Comparison of ENCODE assay signal across 17 cellular contexts in genomic region chr9:126461608-126462007, GRCh38.
DNase-seq lines count a peak whose midpoint lies in the region; TF ChIP-seq lines count a peak whose summit lies in the region.
"Had no signal": no experiment of that assay in that cellular context is flagged by ENCODE, and none has a peak within 500 bp of the region (broad histone marks: within the 10 kb centered on the region; RNA-seq: fewer than 3 reads in every experiment).

No MANE protein-coding gene starts in this region.

- no peaks in the 10 kb centered on the region for H3K4me1 ChIP-seq in OCI-LY7 (ENCODE audit: insufficient read depth, low read length, poor library complexity, severe bottlenecking)

- CTCF ChIA-PET in OCI-LY7 (lab: Charles Lee; ENCODE audit: unreplicated experiment) = no interaction called here

- POLR2A ChIA-PET in OCI-LY7 (lab: Charles Lee) = interaction anchor here (0.7 kb wide), 2 partner anchors 10 to 831 kb away, joined by 3 read pairs; no protein-coding TSS in a partner anchor

- H3K27ac ChIP-seq in OCI-LY7 (ENCODE audit: low read depth, low read length, poor library complexity, severe bottlenecking) = no peak overlapping the region
- H3K27ac ChIP-seq: BLaER1 had no signal

- DNase-seq in activated CD8-positive, alpha-beta memory T cell treated with anti-CD3 and anti-CD28 coated beads, Interleukin-2, amount 50 U/mL, for 48 hours = peak; percentile 7
- DNase-seq in activated CD8-positive, alpha-beta memory T cell treated with anti-CD3 and anti-CD28 coated beads, Interleukin-2, amount 50 U/mL, for 4 hours = no peak
- DNase-seq in islet precursor cell = peak; percentile 24
- DNase-seq in osteocyte (ENCODE audit: extremely low spot score, unreplicated experiment) = peak; percentile 80
- DNase-seq in MG63 = no peak
- DNase-seq in OCI-LY7 (ENCODE audit: low spot score) = no peak
- no peak for DNase-seq in MV-4-11 (lab: John Stamatoyannopoulos, UW)
- DNase-seq: 8988T; CD4-positive, alpha-beta memory T cell; DMS53; DND-41; EL; IMR-90 had no signal

- H3K9me3 ChIP-seq in MG63 (no peaks in the 10 kb centered on the region), OCI-LY7 (ENCODE audit: low read length) (no peaks in the 10 kb centered on the region)
- H3K9me3 ChIP-seq: BLaER1 had no signal

- TF ChIP-seq CTCF in osteocyte (IDR thresholded peaks at IDR 0.05) (no peak), OCI-LY7 (conservative IDR thresholded peaks at IDR 0.05; ENCODE audit: low read length) (no peak)

- H3K36me3 ChIP-seq in MG63 = no peaks in the 10 kb centered on the region
- no peaks in the 10 kb centered on the region for H3K36me3 ChIP-seq in OCI-LY7 (ENCODE audit: insufficient read depth, low read length)
- H3K36me3 ChIP-seq: BLaER1 had no signal

- no peaks in the 10 kb centered on the region for H3K79me2 ChIP-seq in OCI-LY7 (ENCODE audit: insufficient read depth, low read depth, low read length)

- intact Hi-C loops in OCI-LY7 (cut with micrococcal nuclease; ENCODE audit: unreplicated experiment) = no loop called here

- H3K27me3 Mint-ChIP-seq in osteocyte (ENCODE audit: unreplicated experiment) = no peaks in the 10 kb centered on the region
- H3K27me3 Mint-ChIP-seq: CD4-positive, alpha-beta memory T cell had no signal

- H3K4me1 Mint-ChIP-seq in osteocyte (ENCODE audit: unreplicated experiment) = no peaks in the 10 kb centered on the region
- H3K4me1 Mint-ChIP-seq: GM23338 had no signal

- no peak overlapping the region for H2AFZ ChIP-seq in OCI-LY7 (ENCODE audit: low read length)
- H2AFZ ChIP-seq: GM23338 had no signal

- H3K4me2 ChIP-seq in OCI-LY7 (ENCODE audit: low read length) = no peak overlapping the region
- H3K4me2 ChIP-seq: BLaER1, GM23338 had no signal

- no peak overlapping the region for H3K27ac Mint-ChIP-seq in osteocyte (ENCODE audit: unreplicated experiment)
- H3K27ac Mint-ChIP-seq: CD14-positive monocyte; CD4-positive, alpha-beta memory T cell; GM23338 had no signal

- H3K36me3 Mint-ChIP-seq in osteocyte (ENCODE audit: unreplicated experiment) = peaks cover 4% of the 10 kb centered on the region

- no peaks in the 10 kb centered on the region for H3K9me3 Mint-ChIP-seq in osteocyte (ENCODE audit: unreplicated experiment)
- H3K9me3 Mint-ChIP-seq: CD14-positive monocyte; CD4-positive, alpha-beta memory T cell; GM23338 had no signal

- no peaks in the 10 kb centered on the region for H3K9me2 ChIP-seq in OCI-LY7 (ENCODE audit: insufficient read depth, low read length)

- no TSS peak for BruUV-seq in OCI-LY7 (replicated peaks; lab: Mats Ljungman, UMichigan)

- no peaks in the 10 kb centered on the region for H4K20me1 ChIP-seq in OCI-LY7 (ENCODE audit: insufficient read depth, low read length)
- H4K20me1 ChIP-seq: BLaER1 had no signal

- H3K4me3 Mint-ChIP-seq in osteocyte (ENCODE audit: unreplicated experiment) = no peak overlapping the region
- H3K4me3 Mint-ChIP-seq: CD14-positive monocyte; CD4-positive, alpha-beta memory T cell; GM23338 had no signal

- no peaks in the 10 kb centered on the region for H3K27me3 ChIP-seq in MG63
- H3K27me3 ChIP-seq: BLaER1 had no signal

- H3K4me3 ChIP-seq in MG63 = no peak overlapping the region
- H3K4me3 ChIP-seq in OCI-LY7 (ENCODE audit: low read depth, low read length, poor library complexity, severe bottlenecking) = no peak overlapping the region
- H3K4me3 ChIP-seq: BLaER1, GM12878, GM23338 had no signal

Comparison
In these comparisons a context has a peak if more than half of its experiments do, and no peak if none do; other contexts are left out.
1. DNase-seq: peak in activated CD8-positive, alpha-beta memory T cell treated with anti-CD3 and anti-CD28 coated beads, Interleukin-2, amount 50 U/mL, for 48 hours (single experiment), islet precursor cell (single experiment) and osteocyte (single experiment); none in activated CD8-positive, alpha-beta memory T cell treated with anti-CD3 and anti-CD28 coated beads, Interleukin-2, amount 50 U/mL, for 4 hours (single experiment), MG63 (single experiment), OCI-LY7 (single experiment) and MV-4-11 (single experiment).